8 cellular contexts compared by ENCODE assay signal in genomic region chr14:99945732-99946651, GRCh38.
DNase-seq lines count a peak whose midpoint lies in the region; ATAC-seq and TF ChIP-seq lines count a peak whose summit lies in the region.

No MANE protein-coding gene starts in this region.

- TF ChIP-seq CTCF in left lung (IDR thresholded peaks at IDR 0.05) (no peak), mammary epithelial cell (conservative IDR thresholded peaks at IDR 0.05 in 1 of 2, IDR thresholded peaks at IDR 0.05 in 1 of 2; ENCODE audit: extremely low read depth in 1 of 2, insufficient read depth in 1 of 2, low read depth in 1 of 2, low read length in 2 of 2) (no peak)

- H3K4me1 ChIP-seq in CD8-positive, alpha-beta memory T cell (ENCODE audit: insufficient read depth, low read length), result peaks cover 11% of the 10 kb centered on the region
- H3K4me1 ChIP-seq in left lung (peaks cover 0 to 15% of the 10 kb centered on the region in 2 donors), mammary epithelial cell (ENCODE audit: insufficient read depth, low read length) (no peaks in the 10 kb centered on the region)

- 79% methylated on average over 16 of the region's 17 CpGs for WGBS in mammary epithelial cell (ENCODE audit: low coverage, missing lambda C conversion rate)

- H3K27ac Mint-ChIP-seq in CD8-positive, alpha-beta memory T cell, result peak overlapping the region in 3 of 8 donors; percentile 12 to 42 (median 38)

- no TSS peak for BruUV-seq in mammary epithelial cell (replicated peaks; lab: Mats Ljungman, UMichigan)

- no peaks in the 10 kb centered on the region for H3K9me3 ChIP-seq in CD8-positive, alpha-beta memory T cell (ENCODE audit: low read length)
- H3K9me3 ChIP-seq in left lung, result no peaks in the 10 kb centered on the region
- no peaks in the 10 kb centered on the region for H3K9me3 ChIP-seq in mammary epithelial cell (replicated peaks; ENCODE audit: insufficient read depth, low read length)

- no peaks in the 10 kb centered on the region for H3K36me3 ChIP-seq in CD8-positive, alpha-beta memory T cell (ENCODE audit: insufficient read depth, low read length)
- H3K36me3 ChIP-seq in left lung (peaks cover 0 to 9% of the 10 kb centered on the region in 2 donors), mammary epithelial cell (ENCODE audit: insufficient read depth, low read length) (no peaks in the 10 kb centered on the region)

- in situ Hi-C loops in mammary epithelial cell (cut with MboI; ENCODE audit: low sequenced_read_pairs in 2 of 2), result no loop called here

- dilution Hi-C loops in mammary epithelial cell (cut with HindIII; ENCODE audit: low sequenced_read_pairs), result no loop called here

- H3K27me3 ChIP-seq in CD8-positive, alpha-beta memory T cell (ENCODE audit: insufficient read depth, low read length, poor library complexity, severe bottlenecking), result peaks cover 5% of the 10 kb centered on the region
- H3K27me3 ChIP-seq in left lung (peaks cover 0 to 16% of the 10 kb centered on the region in 2 donors), mammary epithelial cell (ENCODE audit: insufficient read depth, low read length) (peaks cover 8% of the 10 kb centered on the region)

- no peaks in the 10 kb centered on the region for H3K36me3 Mint-ChIP-seq in CD8-positive, alpha-beta memory T cell

- no peak overlapping the region for H2AFZ ChIP-seq in mammary epithelial cell (ENCODE audit: low read depth, low read length)

- no peaks in the 10 kb centered on the region for H3K79me2 ChIP-seq in mammary epithelial cell (ENCODE audit: insufficient read depth, low read length)

- POLR2A ChIA-PET in CD8-positive, alpha-beta memory T cell (lab: Charles Lee), result no interaction called here

- intact Hi-C loops in left lung (cut with DNase I) (no loop called here), mammary epithelial cell (cut with micrococcal nuclease) (no loop called here)

- peaks cover 10 to 15% (median 11%) of the 10 kb centered on the region in 3 donors for H3K4me1 Mint-ChIP-seq in CD8-positive, alpha-beta memory T cell

- ATAC-seq in GM19455 (IDR thresholded peaks at IDR 0.05; ENCODE audit: unreplicated experiment), result peak; percentile 55
- peak; percentile 13 for ATAC-seq in left lung

- no peak overlapping the region for H3K27ac ChIP-seq in CD8-positive, alpha-beta memory T cell (ENCODE audit: low read depth, low read length)
- H3K27ac ChIP-seq in left lung (no peak overlapping the region), mammary epithelial cell (ENCODE audit: insufficient read depth, low read depth, low read length) (no peak overlapping the region)

- H3K27me3 Mint-ChIP-seq in CD8-positive, alpha-beta memory T cell, result peaks cover 23 to 31% of the 10 kb centered on the region in 2 donors

- H4K20me1 ChIP-seq in mammary epithelial cell (ENCODE audit: insufficient read depth, low read length), result no peaks in the 10 kb centered on the region

- peak in 2 of 5 donors; percentile 21 to 49 for DNase-seq in CD8-positive, alpha-beta memory T cell
- DNase-seq in NOMO-1 (lab: John Stamatoyannopoulos, UW; ENCODE audit: unreplicated experiment in 2 of 2), result peak; percentile 29 to 70
- DNase-seq in left lung, result peak in 1 of 2 donors; percentile 20
- no peak for DNase-seq in effector CD4-positive, alpha-beta T cell
- no peak for DNase-seq in NCI-H2081 (lab: John Stamatoyannopoulos, UW)
- DNase-seq in mammary epithelial cell, result no peak
- no peak for DNase-seq in activated CD4-positive, alpha-beta T cell treated with anti-CD3 and anti-CD28 coated beads for 4 hours

- H3K4me2 ChIP-seq in mammary epithelial cell (ENCODE audit: insufficient read depth, low read depth, low read length), result no peak overlapping the region

- CTCF ChIA-PET in CD8-positive, alpha-beta memory T cell (lab: Charles Lee), result interaction anchor here (0.8 to 1.6 kb wide), 7 partner anchors 9 to 1448 kb away, joined by 3 to 4 read pairs (median 3); no protein-coding TSS in a partner anchor
- CTCF ChIA-PET in mammary epithelial cell (lab: Charles Lee; ENCODE audit: low non-redundant PET), result no interaction called here

- H3K9me3 Mint-ChIP-seq in CD8-positive, alpha-beta memory T cell, result no peaks in the 10 kb centered on the region

- H3K4me3 ChIP-seq in CD8-positive, alpha-beta memory T cell (ENCODE audit: low read length), result peak overlapping the region; percentile 29
- no peak overlapping the region for H3K4me3 ChIP-seq in left lung
- no peak overlapping the region for H3K4me3 ChIP-seq in mammary epithelial cell (replicated peaks in 1 of 3; ENCODE audit: insufficient read depth in 1 of 3, low read depth in 2 of 3, low read length in 3 of 3)

- no peak overlapping the region for H3K9ac ChIP-seq in mammary epithelial cell (ENCODE audit: insufficient read depth, low read length)

- H3K4me3 Mint-ChIP-seq in CD8-positive, alpha-beta memory T cell, result peak overlapping the region; percentile 63 to 91 (median 77)

Comparison
In these comparisons a context has a peak if more than half of its experiments do, and no peak if none do; other contexts are left out.
1. DNase-seq: peak in NOMO-1 (2 of 2); none in effector CD4-positive, alpha-beta T cell (single experiment), NCI-H2081 (0 of 2), mammary epithelial cell (single experiment) and activated CD4-positive, alpha-beta T cell treated with anti-CD3 and anti-CD28 coated beads for 4 hours (0 of 2).